ENCODE assay signal across 8 cellular contexts in genomic region chr4:78644744-78645330, GRCh38.
A peak's percentile ranks its signal among the peaks of the same experiment; 100 is the strongest.
DNase-seq lines count a peak whose midpoint lies in the region; ATAC-seq and TF ChIP-seq lines count a peak whose summit lies in the region.

No MANE protein-coding gene starts in this region.

- peak; percentile 10 for DNase-seq in activated CD4-positive, CD25-positive, alpha-beta regulatory T cell treated with anti-CD3 and anti-CD28 coated beads, Interleukin-2, amount 50 U/mL, for 16 hours (ENCODE audit: low read depth, low spot score)
- DNase-seq in activated CD4-positive, CD25-positive, alpha-beta regulatory T cell treated with anti-CD3 and anti-CD28 coated beads, Interleukin-2, amount 50 U/mL, for 72 hours = no peak
- peak; percentile 53 for DNase-seq in MG63
- DNase-seq in endodermal cell = peak; percentile 77
- DNase-seq in midbrain (lab: John Stamatoyannopoulos, UW) = peak; percentile 69

- H3K27ac ChIP-seq in HEK293 (ENCODE audit: extremely low read depth, low read depth, low read length) (no peak overlapping the region), endodermal cell (ENCODE audit: low read depth, low read length) (no peak overlapping the region), stomach smooth muscle (ENCODE audit: low read length) (peak overlapping the region; percentile 63)

- no peak overlapping the region for H3K4me3 Mint-ChIP-seq in endodermal cell

- H3K36me3 ChIP-seq in HEK293 (ENCODE audit: control insufficient read depth in 2 of 2, insufficient read depth in 1 of 2, low read length in 2 of 2) (no peaks in the 10 kb centered on the region), MG63 (no peaks in the 10 kb centered on the region), endodermal cell (ENCODE audit: control insufficient read depth, insufficient read depth, low read length) (no peaks in the 10 kb centered on the region), stomach smooth muscle (ENCODE audit: control insufficient read depth in 2 of 2, insufficient read depth in 2 of 2, low read length in 2 of 2) (no peaks in the 10 kb centered on the region)

- H3K27me3 ChIP-seq in MG63 (no peaks in the 10 kb centered on the region), endodermal cell (ENCODE audit: control insufficient read depth, insufficient read depth, low read length, poor library complexity, severe bottlenecking) (no peaks in the 10 kb centered on the region), stomach smooth muscle (ENCODE audit: control insufficient read depth in 1 of 2, insufficient read depth in 2 of 2, low read length in 2 of 2) (no peaks in the 10 kb centered on the region)

- no peaks in the 10 kb centered on the region for H3K36me3 Mint-ChIP-seq in endodermal cell (ENCODE audit: low read depth)

- 0 out of 2 replicates have a peak, but pooled peaks have one; percentile 10 for TF ChIP-seq CTCF in HEK293 (tag by site-specific recombination; IDR thresholded peaks at IDR 0.05)
- peak; percentile 91 for TF ChIP-seq CTCF in endodermal cell (conservative IDR thresholded peaks at IDR 0.05)

- CTCF ChIA-PET in HEK293 (lab: Yijun Ruan, JAX) = interaction anchor here (0.6 to 2.0 kb wide), 14 partner anchors 9 to 222 kb away, joined by 3 to 12 read pairs (median 4); no protein-coding TSS in a partner anchor

- H3K9me3 ChIP-seq in HEK293 (ENCODE audit: control insufficient read depth, insufficient read depth, low read depth, low read length) (no peaks in the 10 kb centered on the region), MG63 (no peaks in the 10 kb centered on the region), endodermal cell (ENCODE audit: control insufficient read depth, low read length) (no peaks in the 10 kb centered on the region), stomach smooth muscle (ENCODE audit: control insufficient read depth in 2 of 2, low read length in 2 of 2) (no peaks in the 10 kb centered on the region)

- no peaks in the 10 kb centered on the region for H3K9me3 Mint-ChIP-seq in endodermal cell

- H3K27me3 Mint-ChIP-seq in endodermal cell (ENCODE audit: insufficient read depth) = no peaks in the 10 kb centered on the region

- POLR2A ChIA-PET in HEK293 (lab: Yijun Ruan, JAX) = no interaction called here

- ATAC-seq in activated CD4-positive, CD25-positive, alpha-beta regulatory T cell treated with anti-CD3 and anti-CD28 coated beads, Interleukin-2, amount 50 U/mL, for 24 hours = peak; percentile 77 to 83

- H3K4me1 ChIP-seq in HEK293 (ENCODE audit: control insufficient read depth, insufficient read depth, low read length) = no peaks in the 10 kb centered on the region
- H3K4me1 ChIP-seq in endodermal cell (ENCODE audit: control insufficient read depth, insufficient read depth, low read length) = no peaks in the 10 kb centered on the region
- H3K4me1 ChIP-seq in stomach smooth muscle (ENCODE audit: control insufficient read depth, insufficient read depth, low read length) = peaks cover 14% of the 10 kb centered on the region

- 40 to 71% methylated on average over 1 to 3 of the region's 4 CpGs for WGBS in endodermal cell (ENCODE audit: insufficient coverage in 1 of 2, insufficient read length in 1 of 2), 2 experiments

- H3K4me1 Mint-ChIP-seq in endodermal cell = peaks cover 6% of the 10 kb centered on the region

- no peak overlapping the region for H3K27ac Mint-ChIP-seq in endodermal cell

- H3K4me3 ChIP-seq in HEK293 (ENCODE audit: low read depth, low read length) (no peak overlapping the region), MG63 (no peak overlapping the region), endodermal cell (ENCODE audit: low read length) (no peak overlapping the region), stomach smooth muscle (ENCODE audit: low read length in 2 of 2) (no peak overlapping the region)

- H3K9ac ChIP-seq in endodermal cell (ENCODE audit: extremely low read depth, low read length, poor library complexity, severe bottlenecking) (no peak overlapping the region), stomach smooth muscle (ENCODE audit: low read length in 2 of 2) (no peak overlapping the region)

TF ChIP-seq in HEK293, 187 proteins besides CTCF, POLR2A, EP300 and RAD21:
- TF ChIP-seq ZNF23 (tag by site-specific recombination; IDR thresholded peaks at IDR 0.05; ENCODE audit: borderline replicate concordance) = no peak
- TF ChIP-seq ZNF707 (tag by site-specific recombination; IDR thresholded peaks at IDR 0.05) = no peak
- no peak for TF ChIP-seq ZNF629 (tag by site-specific recombination; IDR thresholded peaks at IDR 0.05)
- TF ChIP-seq ZBTB1 (tag by site-specific recombination; IDR thresholded peaks at IDR 0.05) = no peak
- TF ChIP-seq ZNF571 (tag by site-specific recombination; IDR thresholded peaks at IDR 0.05) = no peak
- no peak for TF ChIP-seq KLF9 (tag by site-specific recombination; IDR thresholded peaks at IDR 0.05; ENCODE audit: low read depth)
TF ChIP-seq in HEK293: peak in this region for 0.
